ENCODE assay signal across 12 cellular contexts in the genomic region with DNA sequence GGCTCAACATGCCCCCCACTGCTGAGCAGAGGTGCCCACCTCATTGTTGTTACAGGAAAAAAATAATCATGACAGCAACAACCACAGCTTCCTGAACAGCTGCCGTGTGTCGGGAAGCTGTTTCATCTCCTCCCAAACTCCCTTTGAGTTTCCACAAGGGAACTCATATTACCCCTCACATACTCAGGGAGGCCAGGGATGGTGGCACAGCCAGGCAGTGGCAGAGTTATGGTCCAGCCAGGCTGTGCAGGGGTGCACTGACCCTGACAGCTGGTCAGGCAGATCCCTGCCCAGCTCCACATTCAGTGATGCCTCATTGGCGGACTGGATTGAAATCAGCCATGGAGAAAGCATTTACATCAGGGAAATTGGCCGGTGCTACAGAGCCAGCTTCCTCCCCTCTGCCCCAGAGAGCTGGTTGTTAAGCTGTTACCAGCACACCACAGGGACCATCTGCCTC. TPM values are rescaled to one million over a fixed set of nuclear protein-coding genes. Genes with fewer than 3 reads are reported as not detected.
DNase-seq lines count a peak whose midpoint lies in the region; ATAC-seq and TF ChIP-seq lines count a peak whose summit lies in the region.
"Had no signal": no experiment of that assay in that cellular context is flagged by ENCODE, and none has a peak within 500 bp of the region (broad histone marks: within the 10 kb centered on the region; RNA-seq: fewer than 3 reads in every experiment).

No MANE protein-coding gene starts in this region.

- H3K4me1 ChIP-seq in RWPE2 (ENCODE audit: insufficient read depth, poor library complexity, severe bottlenecking) (no peaks in the 10 kb centered on the region), skeletal muscle satellite cell (ENCODE audit: control insufficient read depth, insufficient read depth, low read length) (peaks cover 26% of the 10 kb centered on the region)

- H3K27ac ChIP-seq in RWPE2 (ENCODE audit: poor library complexity, severe bottlenecking) (no peak overlapping the region), dorsolateral prefrontal cortex (peak overlapping the region in 47 of 59 donors; percentile 1 to 88 (median 67))
- H3K27ac ChIP-seq: esophagus muscularis mucosa had no signal

- intact Hi-C loops in activated CD4-positive, alpha-beta T cell treated with anti-CD3 and anti-CD28 coated beads, Interleukin-2, amount 10 ng/mL, durations not matched to agents 24 days and 14 days (cut with micrococcal nuclease): loop anchor here (2.0 to 5.0 kb wide), 2 partner anchors 14 to 364 kb away; partner anchors contain the start of gene SURF6
- intact Hi-C loops in dorsolateral prefrontal cortex (cut with DNase I): loop anchor here (1.0 to 10.0 kb wide), 2 partner anchors 89 to 96 kb away; partner anchors contain the start of gene FAM163B (in 1 of the 2)

- H3K9ac ChIP-seq in skeletal muscle satellite cell (ENCODE audit: low read depth, low read length): peak overlapping the region; percentile 35

- no peak for TF ChIP-seq CTCF in RWPE2 (IDR thresholded peaks at IDR 0.05; ENCODE audit: poor library complexity, severe bottlenecking)
- no peak for TF ChIP-seq CTCF in dorsolateral prefrontal cortex (IDR thresholded peaks at IDR 0.05 in 54 of 56, conservative IDR thresholded peaks at IDR 0.05 in 2 of 56; ENCODE audit: low read depth in 1 of 56, partially characterized antibody in 56 of 56)

- H3K9me3 Mint-ChIP-seq in activated CD4-positive, alpha-beta T cell treated with anti-CD3 and anti-CD28 coated beads, Interleukin-2, amount 10 ng/mL, durations not matched to agents 24 days and 14 days: no peaks in the 10 kb centered on the region
- H3K9me3 Mint-ChIP-seq: neural crest cell had no signal

- H3K4me2 ChIP-seq in skeletal muscle satellite cell (ENCODE audit: low read length): peak overlapping the region; percentile 10

- peaks cover 58% of the 10 kb centered on the region for H3K27me3 ChIP-seq in RWPE2 (ENCODE audit: insufficient read depth, poor library complexity, severe bottlenecking)
- peaks cover 0 to 15% (median 0%) of the 10 kb centered on the region in 45 donors for H3K27me3 ChIP-seq in dorsolateral prefrontal cortex
- H3K27me3 ChIP-seq in skeletal muscle satellite cell (ENCODE audit: control insufficient read depth, insufficient read depth, low read length): peaks cover 4% of the 10 kb centered on the region

- no peaks in the 10 kb centered on the region for H3K36me3 Mint-ChIP-seq in activated CD4-positive, alpha-beta T cell treated with anti-CD3 and anti-CD28 coated beads, Interleukin-2, amount 10 ng/mL, durations not matched to agents 24 days and 14 days (ENCODE audit: low read depth)

- H3K4me1 Mint-ChIP-seq in activated CD4-positive, alpha-beta T cell treated with anti-CD3 and anti-CD28 coated beads, Interleukin-2, amount 10 ng/mL, durations not matched to agents 24 days and 14 days: peaks cover 21% of the 10 kb centered on the region
- H3K4me1 Mint-ChIP-seq: neural crest cell had no signal

- H3K4me3 Mint-ChIP-seq in activated CD4-positive, alpha-beta T cell treated with anti-CD3 and anti-CD28 coated beads, Interleukin-2, amount 10 ng/mL, durations not matched to agents 24 days and 14 days: peak overlapping the region; percentile 71
- H3K4me3 Mint-ChIP-seq: neural crest cell had no signal

- no peaks in the 10 kb centered on the region for H3K36me3 ChIP-seq in RWPE2 (ENCODE audit: low read depth)
- no peaks in the 10 kb centered on the region for H3K36me3 ChIP-seq in skeletal muscle satellite cell (ENCODE audit: insufficient read depth, low read length)
- H3K36me3 ChIP-seq: esophagus muscularis mucosa had no signal

- peaks cover 17% of the 10 kb centered on the region for H3K27me3 Mint-ChIP-seq in activated CD4-positive, alpha-beta T cell treated with anti-CD3 and anti-CD28 coated beads, Interleukin-2, amount 10 ng/mL, durations not matched to agents 24 days and 14 days

- no peak overlapping the region for H3K4me3 ChIP-seq in RWPE2 (ENCODE audit: severe bottlenecking)
- no peak overlapping the region for H3K4me3 ChIP-seq in dorsolateral prefrontal cortex
- no peak overlapping the region for H3K4me3 ChIP-seq in skeletal muscle satellite cell (ENCODE audit: low read length)
- H3K4me3 ChIP-seq: esophagus muscularis mucosa had no signal

- H3K9me3 ChIP-seq in RWPE2 (ENCODE audit: severe bottlenecking): no peaks in the 10 kb centered on the region
- no peaks in the 10 kb centered on the region for H3K9me3 ChIP-seq in skeletal muscle satellite cell (replicated peaks; ENCODE audit: low read length)
- H3K9me3 ChIP-seq: esophagus muscularis mucosa had no signal

- ATAC-seq in RWPE2 (ENCODE audit: low read depth) (0 out of 3 replicates have a peak, but pooled peaks have one; percentile 21), HG03045 (IDR thresholded peaks at IDR 0.05; ENCODE audit: unreplicated experiment) (no peak)

- DNase-seq in activated CD4-positive, alpha-beta T cell treated with anti-CD3 and anti-CD28 coated beads, Interleukin-2, amount 10 ng/mL, durations not matched to agents 24 days and 14 days: no peak
- DNase-seq in activated CD4-positive, alpha-beta T cell treated with anti-CD3 and anti-CD28 coated beads for 48 hours: no peak
- DNase-seq in RWPE2 (ENCODE audit: low spot score) (no peak), dorsolateral prefrontal cortex (no peak), AG08396 (ENCODE audit: low spot score) (no peak), SIG-M5 treated with dmso at 0.1 percent for 504 hours (lab: John Stamatoyannopoulos, UW; ENCODE audit: unreplicated experiment) (no peak)
- DNase-seq: GF-D8, SIG-M5 had no signal

- no peak overlapping the region for H3K27ac Mint-ChIP-seq in activated CD4-positive, alpha-beta T cell treated with anti-CD3 and anti-CD28 coated beads, Interleukin-2, amount 10 ng/mL, durations not matched to agents 24 days and 14 days

RNA-seq across cellular contexts. Expression of gene SARDH, which starts 37.3 kb away (rescaled TPM):
- total RNA-seq in activated CD4-positive, alpha-beta T cell treated with anti-CD3 and anti-CD28 coated beads, Interleukin-2, amount 10 ng/mL, durations not matched to agents 24 days and 14 days: 0.54 and 0.68 TPM in 2 replicates
- 10 to 100 TPM in 6 of 120 experiments, 1 to 10 TPM in 114; 2.4 to 13.2 (median 6.0) TPM for total RNA-seq in dorsolateral prefrontal cortex
- total RNA-seq in skeletal muscle satellite cell (2012; rRNA removed): 3.5 and 7.1 TPM in 2 replicates
